ENCODE assay signal across 24 cellular contexts in genomic region chr16:1189455-1189854, GRCh38. TPM values are rescaled to one million over a fixed set of nuclear protein-coding genes. Genes with fewer than 3 reads are reported as not detected.
"Had no signal": no experiment of that assay in that cellular context is flagged by ENCODE, and none has a peak within 500 bp of the region (broad histone marks: within the 10 kb centered on the region; RNA-seq: fewer than 3 reads in every experiment).

No MANE protein-coding gene starts in this region.

- H3K9me3 Mint-ChIP-seq: natural killer cell; nephron; neural progenitor cell; stimulated activated memory B cell treated with anti-CD40 and anti-IgM and Interleukin-4, amounts not matched to agents 10 μg/mL and 1 μg/mL and 100 μg/mL, for 72 hours had no signal

- H3K27ac ChIP-seq: neural progenitor cell, ovary, parathyroid adenoma, psoas muscle, right lobe of liver, skin epidermis, spleen, thoracic aorta, thyroid gland, tibial nerve, upper lobe of left lung, vagina had no signal

- H3K4me2 ChIP-seq: neural progenitor cell, smooth muscle cell had no signal

- H3K4me1 ChIP-seq: neural progenitor cell, parathyroid adenoma, psoas muscle, thyroid gland, vagina had no signal

- H3K4me3 ChIP-seq: neural progenitor cell, ovary, psoas muscle, right lobe of liver, skin epidermis, smooth muscle cell, spleen, stomach, thoracic aorta, thyroid gland, tibial nerve, upper lobe of left lung, vagina had no signal

- H3K27me3 Mint-ChIP-seq: progenitor cell of endocrine pancreas had no signal

- H3K9ac ChIP-seq: neural progenitor cell, parathyroid adenoma had no signal

- H3K36me3 Mint-ChIP-seq: natural killer cell; neural progenitor cell; stimulated activated memory B cell treated with anti-CD40 and anti-IgM and Interleukin-4, amounts not matched to agents 10 μg/mL and 1 μg/mL and 100 μg/mL, for 72 hours had no signal

- FAIRE-seq: urothelium cell line had no signal

- H3K27me3 ChIP-seq: neural progenitor cell, ovary, right lobe of liver, thyroid gland, upper lobe of left lung, vagina had no signal

- H3K9me3 ChIP-seq: ovary, psoas muscle, right lobe of liver, stomach, thoracic aorta, thyroid gland, tibial nerve, upper lobe of left lung, vagina had no signal

- H3K27ac Mint-ChIP-seq: natural killer cell; nephron; neural progenitor cell; progenitor cell of endocrine pancreas; stimulated activated memory B cell treated with anti-CD40 and anti-IgM and Interleukin-4, amounts not matched to agents 10 μg/mL and 1 μg/mL and 100 μg/mL, for 72 hours had no signal

- H3K4me1 Mint-ChIP-seq: natural killer cell; nephron; stimulated activated memory B cell treated with anti-CD40 and anti-IgM and Interleukin-4, amounts not matched to agents 10 μg/mL and 1 μg/mL and 100 μg/mL, for 72 hours had no signal

- H3K4me3 Mint-ChIP-seq: natural killer cell; nephron; stimulated activated memory B cell treated with anti-CD40 and anti-IgM and Interleukin-4, amounts not matched to agents 10 μg/mL and 1 μg/mL and 100 μg/mL, for 72 hours had no signal

- ATAC-seq: stimulated activated memory B cell treated with anti-CD40 and anti-IgM and Interleukin-4, amounts not matched to agents 10 μg/mL and 1 μg/mL and 100 μg/mL, for 72 hours; stimulated activated naive CD8-positive, alpha-beta T cell treated with anti-CD3 and anti-CD28 coated beads, Interleukin-15, Interleukin-2, amounts not matched to agents 100 U/mL and 50 U/mL, for 24 hours had no signal

- H3K36me3 ChIP-seq: neural progenitor cell, ovary, right lobe of liver, spleen, thoracic aorta, thyroid gland, tibial nerve, upper lobe of left lung, vagina had no signal

- DNase-seq: occipital lobe, psoas muscle, spleen had no signal

RNA-seq across cellular contexts. Expression of gene TPSG1, which starts 35.6 kb away (rescaled TPM):
- total RNA-seq: occipital lobe, osteoblast, progenitor cell of endocrine pancreas, psoas muscle, renal cortical epithelial cell, smooth muscle cell, temporal lobe, thyroid gland, vagina had no signal

RNA-seq across cellular contexts. Expression of gene TPSB2, which starts 40.5 kb away (rescaled TPM):
- total RNA-seq: occipital lobe, osteoblast, progenitor cell of endocrine pancreas, renal cortical epithelial cell, smooth muscle cell, temporal lobe had no signal

RNA-seq across cellular contexts. Expression of gene TPSAB1, which starts 51.0 kb away (rescaled TPM):
- total RNA-seq: occipital lobe, osteoblast, progenitor cell of endocrine pancreas, renal cortical epithelial cell, smooth muscle cell, temporal lobe had no signal
